Comparison of ENCODE assay signal across 12 cellular contexts in the genomic region with DNA sequence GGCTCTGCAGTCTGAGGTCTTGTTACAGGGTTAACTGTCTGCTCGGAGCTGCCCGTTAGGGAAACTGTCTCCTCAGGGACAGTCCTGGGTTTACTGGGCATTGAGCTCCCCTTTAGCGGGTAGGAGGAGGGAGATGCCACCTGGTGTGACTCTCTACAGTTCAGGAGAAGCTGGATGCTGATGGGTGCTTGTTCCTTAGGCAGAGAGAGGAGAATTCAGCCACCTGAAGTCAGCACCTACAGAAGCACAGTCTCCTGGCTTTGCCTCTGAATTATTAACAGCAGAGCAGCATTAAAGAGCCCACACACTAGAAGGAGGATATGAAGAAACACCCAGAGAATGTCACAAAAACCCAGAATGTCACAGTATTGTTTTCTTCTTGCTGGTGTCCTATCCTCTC. TPM values are rescaled to one million over a fixed set of nuclear protein-coding genes. Genes with fewer than 3 reads are reported as not detected.
DNase-seq lines count a peak whose midpoint lies in the region; ATAC-seq and TF ChIP-seq lines count a peak whose summit lies in the region.
"Had no signal": no experiment of that assay in that cellular context is flagged by ENCODE, and none has a peak within 500 bp of the region (broad histone marks: within the 10 kb centered on the region; RNA-seq: fewer than 3 reads in every experiment).

No MANE protein-coding gene starts in this region.

- H3K27ac ChIP-seq in esophagus (ENCODE audit: low read depth in 2 of 2, low read length in 1 of 2) (peak overlapping the region; percentile 36 to 61), prostate gland (no peak overlapping the region), brain microvascular endothelial cell (no peak overlapping the region)
- H3K27ac ChIP-seq: SJCRH30 had no signal

- H3K9me3 ChIP-seq in esophagus (ENCODE audit: control insufficient read depth in 2 of 2, insufficient read depth in 1 of 2, low read depth in 1 of 2, low read length in 1 of 2) (no peaks in the 10 kb centered on the region), prostate gland (no peaks in the 10 kb centered on the region)
- H3K9me3 ChIP-seq: SJCRH30 had no signal

- WGBS in esophagus, 2 donors, result 44 to 53% methylated on average over 3 of the region's 3 CpGs
- WGBS in prostate gland, result 62% methylated on average over 3 of the region's 3 CpGs

- H3K4me3 Mint-ChIP-seq in CD14-positive monocyte, result peak overlapping the region; percentile 95 to 100
- H3K4me3 Mint-ChIP-seq in T-helper 2 cell treated with Interferon-gamma antibody and Interleukin-4, amounts not matched to agents 5 μg/mL and 100 μg/mL, for 36 hours, result peak overlapping the region; percentile 91
- H3K4me3 Mint-ChIP-seq: activated B cell treated with CpG ODN at 0.5 μM for 24 hours, B cell had no signal

- H3K36me3 ChIP-seq in esophagus (ENCODE audit: control insufficient read depth in 2 of 2, insufficient read depth in 2 of 2, low read length in 1 of 2) (no peaks in the 10 kb centered on the region), prostate gland (no peaks in the 10 kb centered on the region), brain microvascular endothelial cell (replicated peaks) (no peaks in the 10 kb centered on the region)
- H3K36me3 ChIP-seq: SJCRH30 had no signal

- intact Hi-C loops in CD14-positive monocyte (cut with micrococcal nuclease) (no loop called here), prostate gland (cut with DNase I) (no loop called here), posterior vena cava (cut with DNase I) (no loop called here)

- peaks cover 10 to 28% (median 20%) of the 10 kb centered on the region in 7 donors for H3K9me3 Mint-ChIP-seq in CD14-positive monocyte
- peaks cover 12% of the 10 kb centered on the region for H3K9me3 Mint-ChIP-seq in T-helper 2 cell treated with Interferon-gamma antibody and Interleukin-4, amounts not matched to agents 5 μg/mL and 100 μg/mL, for 36 hours
- H3K9me3 Mint-ChIP-seq: activated B cell treated with CpG ODN at 0.5 μM for 24 hours had no signal

- no peaks in the 10 kb centered on the region for H3K27me3 ChIP-seq in esophagus (ENCODE audit: control insufficient read depth in 1 of 2, insufficient read depth in 2 of 2, low read length in 2 of 2)
- H3K27me3 ChIP-seq in prostate gland (replicated peaks; ENCODE audit: insufficient read depth), result no peaks in the 10 kb centered on the region
- no peaks in the 10 kb centered on the region for H3K27me3 ChIP-seq in brain microvascular endothelial cell (replicated peaks)

- no peaks in the 10 kb centered on the region for H3K4me1 ChIP-seq in esophagus (ENCODE audit: control insufficient read depth in 2 of 2, insufficient read depth in 2 of 2, low read length in 1 of 2)
- H3K4me1 ChIP-seq in prostate gland (replicated peaks), result no peaks in the 10 kb centered on the region
- H3K4me1 ChIP-seq: SJCRH30 had no signal

- no peak for DNase-seq in CD14-positive monocyte (ENCODE audit: low spot score)
- DNase-seq in T-helper 2 cell treated with Interferon-gamma antibody and Interleukin-4, amounts not matched to agents 5 μg/mL and 100 μg/mL, for 36 hours (ENCODE audit: low spot score), result no peak
- no peak for DNase-seq in prostate gland (ENCODE audit: low spot score)
- no peak for DNase-seq in brain microvascular endothelial cell
- DNase-seq in AG08396 (ENCODE audit: low spot score), result no peak
- no peak for DNase-seq in posterior vena cava (ENCODE audit: low spot score)
- DNase-seq: activated B cell treated with CpG ODN at 0.5 μM for 24 hours, NCI-H2171, SJCRH30 had no signal

- peaks cover 33 to 37% of the 10 kb centered on the region in 2 donors for H3K36me3 Mint-ChIP-seq in CD14-positive monocyte
- peaks cover 55% of the 10 kb centered on the region for H3K36me3 Mint-ChIP-seq in T-helper 2 cell treated with Interferon-gamma antibody and Interleukin-4, amounts not matched to agents 5 μg/mL and 100 μg/mL, for 36 hours (ENCODE audit: low read depth)

- H3K4me3 ChIP-seq in esophagus (ENCODE audit: low read depth in 1 of 2, low read length in 2 of 2), result peak overlapping the region; percentile 38 to 46
- H3K4me3 ChIP-seq in prostate gland, result peak overlapping the region; percentile 13
- H3K4me3 ChIP-seq in brain microvascular endothelial cell (ENCODE audit: low read depth, low read length), result no peak overlapping the region
- H3K4me3 ChIP-seq: SJCRH30 had no signal

- no peak for TF ChIP-seq CTCF in CD14-positive monocyte (IDR thresholded peaks at IDR 0.05)
- TF ChIP-seq CTCF in prostate gland (IDR thresholded peaks at IDR 0.05), result no peak
- no peak for TF ChIP-seq CTCF in brain microvascular endothelial cell (IDR thresholded peaks at IDR 0.05; ENCODE audit: low read depth, low read length, missing control alignments)

- no peak for TF ChIP-seq POLR2A in prostate gland (IDR thresholded peaks at IDR 0.05)

- H3K4me1 Mint-ChIP-seq in CD14-positive monocyte, result peaks cover 51% of the 10 kb centered on the region
- H3K4me1 Mint-ChIP-seq in T-helper 2 cell treated with Interferon-gamma antibody and Interleukin-4, amounts not matched to agents 5 μg/mL and 100 μg/mL, for 36 hours (ENCODE audit: low read depth), result peaks cover 45% of the 10 kb centered on the region
- H3K4me1 Mint-ChIP-seq: activated B cell treated with CpG ODN at 0.5 μM for 24 hours, B cell had no signal

- in situ Hi-C loops in brain microvascular endothelial cell (cut with HindIII; ENCODE audit: low pct_ligation_motif_present, low sequenced_read_pairs), result no loop called here

- H3K27me3 Mint-ChIP-seq in CD14-positive monocyte (ENCODE audit: low read depth in 3 of 3), result peaks cover 0 to 2% (median 0%) of the 10 kb centered on the region in 3 donors
- no peaks in the 10 kb centered on the region for H3K27me3 Mint-ChIP-seq in T-helper 2 cell treated with Interferon-gamma antibody and Interleukin-4, amounts not matched to agents 5 μg/mL and 100 μg/mL, for 36 hours (ENCODE audit: low read depth)

- ATAC-seq in HG02571 (IDR thresholded peaks at IDR 0.05; ENCODE audit: unreplicated experiment), result no peak

- peak overlapping the region; percentile 78 to 95 (median 89) for H3K27ac Mint-ChIP-seq in CD14-positive monocyte
- H3K27ac Mint-ChIP-seq in T-helper 2 cell treated with Interferon-gamma antibody and Interleukin-4, amounts not matched to agents 5 μg/mL and 100 μg/mL, for 36 hours, result peak overlapping the region; percentile 84
- H3K27ac Mint-ChIP-seq: activated B cell treated with CpG ODN at 0.5 μM for 24 hours, B cell had no signal

RNA-seq across cellular contexts. Expression of a gene that starts 0.7 kb away (rescaled TPM):
- polyA plus RNA-seq in CD14-positive monocyte (100 to 1,000 TPM; 167 to 269 TPM), esophagus (1 to 10 TPM; 4.6 to 5.3 TPM)
- total RNA-seq in prostate gland (10 to 100 TPM in 1 of 2 donors, 1 to 10 TPM in 1; 6.9 to 11.0 TPM), posterior vena cava (10 to 100 TPM; 30.1 to 40.4 TPM)
- total RNA-seq: SJCRH30 had no signal

RNA-seq across cellular contexts. Expression of a gene that starts 53.2 kb away (rescaled TPM):
- polyA plus RNA-seq in CD14-positive monocyte (100 to 1,000 TPM in 1 of 2 donors, 10 to 100 TPM in 1; 54.5 to 115 TPM), esophagus (10 to 100 TPM in 1 of 2 donors, 1 to 10 TPM in 1; 8.0 to 10.1 TPM)
- total RNA-seq in prostate gland (1 to 10 TPM; 6.9 to 9.0 TPM), posterior vena cava (10 to 100 TPM; 23.5 to 23.8 TPM)
- total RNA-seq: activated B cell treated with CpG ODN at 0.5 μM for 24 hours, SJCRH30 had no signal

Comparison
In these comparisons a context has a peak if more than half of its experiments do, and no peak if none do; other contexts are left out.
1. H3K27ac ChIP-seq: peak in esophagus (2 of 2); none in prostate gland (0 of 2) and brain microvascular endothelial cell (single experiment).